In the genomic region with DNA sequence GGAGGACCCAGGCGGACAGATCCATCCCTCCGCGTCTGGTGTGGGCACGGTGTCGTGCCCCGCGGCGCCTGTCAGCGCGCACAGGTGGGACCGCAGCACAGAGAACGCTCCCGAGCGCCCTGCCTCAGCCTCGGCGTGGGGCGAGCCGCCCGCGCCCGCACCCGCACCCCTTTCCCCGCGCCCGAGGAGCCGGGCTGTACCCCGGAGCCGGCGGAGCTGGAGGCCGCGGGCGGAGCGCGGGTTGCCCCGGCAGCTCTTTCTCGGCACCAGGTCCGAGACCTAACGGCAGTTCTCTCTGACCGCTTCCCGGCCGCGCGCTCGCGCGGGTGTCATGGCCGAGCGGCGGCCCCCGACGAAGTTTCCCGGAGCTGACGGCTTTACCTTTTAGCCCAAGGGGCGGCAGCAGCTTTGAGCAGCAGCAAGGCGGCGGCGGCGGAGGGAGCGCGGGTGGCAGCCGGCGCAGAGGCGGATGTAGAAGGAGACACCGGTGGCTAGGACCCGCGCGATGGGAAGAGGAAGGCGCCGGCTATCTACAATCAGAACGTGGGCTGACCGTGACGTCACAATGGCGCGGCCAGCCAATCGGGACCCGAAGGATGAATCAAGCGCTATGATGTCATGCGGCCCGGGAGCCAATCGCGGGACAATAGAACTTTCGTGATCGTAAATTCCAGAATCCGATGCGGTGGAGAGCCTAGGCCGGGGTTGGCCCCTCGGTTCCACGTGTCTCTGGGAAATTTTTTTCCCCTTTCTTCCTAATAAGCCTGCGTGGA, we compare ENCODE assay signal across 1 cellular context.
TF ChIP-seq lines count a peak whose summit lies in the region.

A gene with protein sequence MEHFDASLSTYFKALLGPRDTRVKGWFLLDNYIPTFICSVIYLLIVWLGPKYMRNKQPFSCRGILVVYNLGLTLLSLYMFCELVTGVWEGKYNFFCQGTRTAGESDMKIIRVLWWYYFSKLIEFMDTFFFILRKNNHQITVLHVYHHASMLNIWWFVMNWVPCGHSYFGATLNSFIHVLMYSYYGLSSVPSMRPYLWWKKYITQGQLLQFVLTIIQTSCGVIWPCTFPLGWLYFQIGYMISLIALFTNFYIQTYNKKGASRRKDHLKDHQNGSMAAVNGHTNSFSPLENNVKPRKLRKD (minus strand): TSS at position 515 of the 773 bp plus-strand sequence. CDS start 53,251 bp downstream, outside the sequence.

TF ChIP-seq in HepG2, 621 proteins besides CTCF, POLR2A, EP300 and RAD21 (continued from another document and continues in another):
- TF ChIP-seq, protein P1, sequence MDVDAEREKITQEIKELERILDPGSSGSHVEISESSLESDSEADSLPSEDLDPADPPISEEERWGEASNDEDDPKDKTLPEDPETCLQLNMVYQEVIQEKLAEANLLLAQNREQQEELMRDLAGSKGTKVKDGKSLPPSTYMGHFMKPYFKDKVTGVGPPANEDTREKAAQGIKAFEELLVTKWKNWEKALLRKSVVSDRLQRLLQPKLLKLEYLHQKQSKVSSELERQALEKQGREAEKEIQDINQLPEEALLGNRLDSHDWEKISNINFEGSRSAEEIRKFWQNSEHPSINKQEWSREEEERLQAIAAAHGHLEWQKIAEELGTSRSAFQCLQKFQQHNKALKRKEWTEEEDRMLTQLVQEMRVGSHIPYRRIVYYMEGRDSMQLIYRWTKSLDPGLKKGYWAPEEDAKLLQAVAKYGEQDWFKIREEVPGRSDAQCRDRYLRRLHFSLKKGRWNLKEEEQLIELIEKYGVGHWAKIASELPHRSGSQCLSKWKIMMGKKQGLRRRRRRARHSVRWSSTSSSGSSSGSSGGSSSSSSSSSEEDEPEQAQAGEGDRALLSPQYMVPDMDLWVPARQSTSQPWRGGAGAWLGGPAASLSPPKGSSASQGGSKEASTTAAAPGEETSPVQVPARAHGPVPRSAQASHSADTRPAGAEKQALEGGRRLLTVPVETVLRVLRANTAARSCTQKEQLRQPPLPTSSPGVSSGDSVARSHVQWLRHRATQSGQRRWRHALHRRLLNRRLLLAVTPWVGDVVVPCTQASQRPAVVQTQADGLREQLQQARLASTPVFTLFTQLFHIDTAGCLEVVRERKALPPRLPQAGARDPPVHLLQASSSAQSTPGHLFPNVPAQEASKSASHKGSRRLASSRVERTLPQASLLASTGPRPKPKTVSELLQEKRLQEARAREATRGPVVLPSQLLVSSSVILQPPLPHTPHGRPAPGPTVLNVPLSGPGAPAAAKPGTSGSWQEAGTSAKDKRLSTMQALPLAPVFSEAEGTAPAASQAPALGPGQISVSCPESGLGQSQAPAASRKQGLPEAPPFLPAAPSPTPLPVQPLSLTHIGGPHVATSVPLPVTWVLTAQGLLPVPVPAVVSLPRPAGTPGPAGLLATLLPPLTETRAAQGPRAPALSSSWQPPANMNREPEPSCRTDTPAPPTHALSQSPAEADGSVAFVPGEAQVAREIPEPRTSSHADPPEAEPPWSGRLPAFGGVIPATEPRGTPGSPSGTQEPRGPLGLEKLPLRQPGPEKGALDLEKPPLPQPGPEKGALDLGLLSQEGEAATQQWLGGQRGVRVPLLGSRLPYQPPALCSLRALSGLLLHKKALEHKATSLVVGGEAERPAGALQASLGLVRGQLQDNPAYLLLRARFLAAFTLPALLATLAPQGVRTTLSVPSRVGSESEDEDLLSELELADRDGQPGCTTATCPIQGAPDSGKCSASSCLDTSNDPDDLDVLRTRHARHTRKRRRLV (CRISPR knock-in tag; IDR thresholded peaks at IDR 0.05): peak; percentile 79
- TF ChIP-seq, protein P2, sequence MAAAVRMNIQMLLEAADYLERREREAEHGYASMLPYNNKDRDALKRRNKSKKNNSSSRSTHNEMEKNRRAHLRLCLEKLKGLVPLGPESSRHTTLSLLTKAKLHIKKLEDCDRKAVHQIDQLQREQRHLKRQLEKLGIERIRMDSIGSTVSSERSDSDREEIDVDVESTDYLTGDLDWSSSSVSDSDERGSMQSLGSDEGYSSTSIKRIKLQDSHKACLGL (CRISPR knock-in tag; IDR thresholded peaks at IDR 0.05): no peak; the same call in 1 of the 2 replicates
- TF ChIP-seq ZNF224 (CRISPR knock-in tag; IDR thresholded peaks at IDR 0.05): peak; percentile 64
- peak; percentile 57; the same call in 1 of the 2 replicates for TF ChIP-seq PITX1 (CRISPR knock-in tag; IDR thresholded peaks at IDR 0.05)
- TF ChIP-seq ZNF615 (CRISPR knock-in tag; IDR thresholded peaks at IDR 0.05; ENCODE audit: borderline replicate concordance): no peak
- no peak for TF ChIP-seq ZNF569 (CRISPR knock-in tag; IDR thresholded peaks at IDR 0.05; ENCODE audit: borderline replicate concordance)
- no peak for TF ChIP-seq U2AF1 (optimal IDR thresholded peaks at IDR 0.05; ENCODE audit: low read depth, low read length)
- TF ChIP-seq, protein P3, sequence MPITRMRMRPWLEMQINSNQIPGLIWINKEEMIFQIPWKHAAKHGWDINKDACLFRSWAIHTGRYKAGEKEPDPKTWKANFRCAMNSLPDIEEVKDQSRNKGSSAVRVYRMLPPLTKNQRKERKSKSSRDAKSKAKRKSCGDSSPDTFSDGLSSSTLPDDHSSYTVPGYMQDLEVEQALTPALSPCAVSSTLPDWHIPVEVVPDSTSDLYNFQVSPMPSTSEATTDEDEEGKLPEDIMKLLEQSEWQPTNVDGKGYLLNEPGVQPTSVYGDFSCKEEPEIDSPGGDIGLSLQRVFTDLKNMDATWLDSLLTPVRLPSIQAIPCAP (CRISPR knock-in tag; IDR thresholded peaks at IDR 0.05; ENCODE audit: low read depth): 0 out of 2 replicates have a peak, but pooled peaks have one; percentile 66
- TF ChIP-seq, protein P4, sequence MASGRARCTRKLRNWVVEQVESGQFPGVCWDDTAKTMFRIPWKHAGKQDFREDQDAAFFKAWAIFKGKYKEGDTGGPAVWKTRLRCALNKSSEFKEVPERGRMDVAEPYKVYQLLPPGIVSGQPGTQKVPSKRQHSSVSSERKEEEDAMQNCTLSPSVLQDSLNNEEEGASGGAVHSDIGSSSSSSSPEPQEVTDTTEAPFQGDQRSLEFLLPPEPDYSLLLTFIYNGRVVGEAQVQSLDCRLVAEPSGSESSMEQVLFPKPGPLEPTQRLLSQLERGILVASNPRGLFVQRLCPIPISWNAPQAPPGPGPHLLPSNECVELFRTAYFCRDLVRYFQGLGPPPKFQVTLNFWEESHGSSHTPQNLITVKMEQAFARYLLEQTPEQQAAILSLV (CRISPR knock-in tag; IDR thresholded peaks at IDR 0.05; ENCODE audit: borderline replicate concordance): no peak
- TF ChIP-seq ZNF354B (CRISPR knock-in tag; IDR thresholded peaks at IDR 0.05): no peak
- TF ChIP-seq, protein P5, sequence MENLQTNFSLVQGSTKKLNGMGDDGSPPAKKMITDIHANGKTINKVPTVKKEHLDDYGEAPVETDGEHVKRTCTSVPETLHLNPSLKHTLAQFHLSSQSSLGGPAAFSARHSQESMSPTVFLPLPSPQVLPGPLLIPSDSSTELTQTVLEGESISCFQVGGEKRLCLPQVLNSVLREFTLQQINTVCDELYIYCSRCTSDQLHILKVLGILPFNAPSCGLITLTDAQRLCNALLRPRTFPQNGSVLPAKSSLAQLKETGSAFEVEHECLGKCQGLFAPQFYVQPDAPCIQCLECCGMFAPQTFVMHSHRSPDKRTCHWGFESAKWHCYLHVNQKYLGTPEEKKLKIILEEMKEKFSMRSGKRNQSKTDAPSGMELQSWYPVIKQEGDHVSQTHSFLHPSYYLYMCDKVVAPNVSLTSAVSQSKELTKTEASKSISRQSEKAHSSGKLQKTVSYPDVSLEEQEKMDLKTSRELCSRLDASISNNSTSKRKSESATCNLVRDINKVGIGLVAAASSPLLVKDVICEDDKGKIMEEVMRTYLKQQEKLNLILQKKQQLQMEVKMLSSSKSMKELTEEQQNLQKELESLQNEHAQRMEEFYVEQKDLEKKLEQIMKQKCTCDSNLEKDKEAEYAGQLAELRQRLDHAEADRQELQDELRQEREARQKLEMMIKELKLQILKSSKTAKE (CRISPR knock-in tag; IDR thresholded peaks at IDR 0.05; ENCODE audit: borderline replicate concordance): no peak
- no peak for TF ChIP-seq ATRX (CRISPR knock-in tag; IDR thresholded peaks at IDR 0.05; ENCODE audit: borderline replicate concordance)
- 0 out of 2 replicates have a peak, but pooled peaks have one; percentile 58 for TF ChIP-seq XBP1 (CRISPR knock-in tag; IDR thresholded peaks at IDR 0.05)
- peak; percentile 27; the same call in 1 of the 2 replicates for TF ChIP-seq POLR2AphosphoS5 (IDR thresholded peaks at IDR 0.05; ENCODE audit: low read depth, low read length)
- TF ChIP-seq ZNF605 (CRISPR knock-in tag; IDR thresholded peaks at IDR 0.05): peak; percentile 64; the same call in 1 of the 2 replicates
- TF ChIP-seq, protein P6, sequence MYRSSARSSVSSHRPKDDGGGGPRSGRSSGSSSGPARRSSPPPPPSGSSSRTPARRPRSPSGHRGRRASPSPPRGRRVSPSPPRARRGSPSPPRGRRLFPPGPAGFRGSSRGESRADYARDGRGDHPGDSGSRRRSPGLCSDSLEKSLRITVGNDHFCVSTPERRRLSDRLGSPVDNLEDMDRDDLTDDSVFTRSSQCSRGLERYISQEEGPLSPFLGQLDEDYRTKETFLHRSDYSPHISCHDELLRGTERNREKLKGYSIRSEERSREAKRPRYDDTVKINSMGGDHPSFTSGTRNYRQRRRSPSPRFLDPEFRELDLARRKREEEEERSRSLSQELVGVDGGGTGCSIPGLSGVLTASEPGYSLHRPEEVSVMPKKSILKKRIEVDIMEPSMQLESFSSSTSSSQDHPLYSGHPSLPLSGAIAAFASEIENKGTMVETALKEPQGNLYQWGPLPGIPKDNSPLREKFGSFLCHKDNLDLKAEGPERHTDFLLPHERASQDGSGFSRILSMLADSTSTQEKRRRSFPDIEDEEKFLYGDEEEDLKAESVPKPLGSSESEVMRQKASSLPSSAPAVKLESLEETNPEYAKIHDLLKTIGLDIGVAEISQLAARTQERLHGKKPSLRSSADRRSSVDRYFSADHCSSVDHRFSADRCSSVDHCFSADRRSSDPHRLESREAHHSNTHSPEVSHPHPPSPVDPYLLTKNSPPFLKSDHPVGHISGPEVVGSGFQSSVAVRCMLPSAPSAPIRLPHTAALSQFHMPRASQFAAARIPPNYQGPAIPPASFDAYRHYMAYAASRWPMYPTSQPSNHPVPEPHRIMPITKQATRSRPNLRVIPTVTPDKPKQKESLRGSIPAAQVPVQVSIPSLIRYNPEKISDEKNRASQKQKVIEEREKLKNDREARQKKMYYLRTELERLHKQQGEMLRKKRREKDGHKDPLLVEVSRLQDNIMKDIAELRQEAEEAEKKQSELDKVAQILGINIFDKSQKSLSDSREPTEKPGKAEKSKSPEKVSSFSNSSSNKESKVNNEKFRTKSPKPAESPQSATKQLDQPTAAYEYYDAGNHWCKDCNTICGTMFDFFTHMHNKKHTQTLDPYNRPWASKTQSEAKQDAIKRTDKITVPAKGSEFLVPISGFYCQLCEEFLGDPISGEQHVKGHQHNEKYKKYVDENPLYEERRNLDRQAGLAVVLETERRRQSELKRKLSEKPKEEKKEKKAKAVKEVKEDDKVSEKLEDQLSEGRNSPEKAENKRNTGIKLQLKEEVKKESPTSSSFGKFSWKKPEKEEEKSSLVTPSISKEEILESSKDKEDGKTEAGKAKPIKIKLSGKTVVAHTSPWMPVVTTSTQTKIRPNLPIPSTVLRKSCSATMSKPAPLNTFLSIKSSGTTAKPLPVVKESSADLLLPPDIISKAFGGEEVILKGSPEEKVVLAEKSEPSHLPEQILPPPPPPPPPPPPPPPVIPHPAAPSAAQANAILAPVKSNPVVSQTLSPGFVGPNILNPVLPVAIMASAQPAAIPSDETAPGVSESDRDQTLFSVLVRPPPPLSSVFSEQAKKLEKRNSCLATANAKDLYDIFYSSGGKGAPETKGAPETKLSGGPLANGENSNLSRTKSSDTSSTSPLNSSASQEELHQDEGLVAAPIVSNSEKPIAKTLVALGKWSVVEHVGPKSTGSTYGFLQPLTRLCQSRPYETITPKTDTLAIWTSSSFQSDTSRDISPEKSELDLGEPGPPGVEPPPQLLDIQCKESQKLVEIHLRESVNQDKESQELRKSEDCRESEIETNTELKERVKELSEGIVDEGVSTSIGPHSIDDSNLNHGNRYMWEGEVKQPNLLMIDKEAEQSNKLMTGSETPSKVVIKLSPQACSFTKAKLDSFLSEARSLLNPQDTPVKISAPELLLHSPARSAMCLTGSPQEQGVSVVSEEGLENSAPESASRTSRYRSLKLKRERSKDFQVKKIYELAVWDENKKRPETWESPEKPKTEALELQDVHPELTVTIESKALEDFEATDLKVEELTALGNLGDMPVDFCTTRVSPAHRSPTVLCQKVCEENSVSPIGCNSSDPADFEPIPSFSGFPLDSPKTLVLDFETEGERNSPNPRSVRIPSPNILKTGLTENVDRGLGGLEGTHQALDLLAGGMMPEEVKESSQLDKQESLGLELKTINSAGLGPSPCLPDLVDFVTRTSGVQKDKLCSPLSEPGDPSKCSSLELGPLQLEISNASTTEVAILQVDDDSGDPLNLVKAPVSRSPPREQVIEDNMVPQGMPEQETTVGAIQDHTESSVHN (CRISPR knock-in tag; IDR thresholded peaks at IDR 0.05): peak; percentile 87; the same call in 1 of the 2 replicates
- peak; percentile 69; the same call in 1 of the 2 replicates for TF ChIP-seq ZBTB38 (CRISPR knock-in tag; IDR thresholded peaks at IDR 0.05)
- TF ChIP-seq, protein P7, sequence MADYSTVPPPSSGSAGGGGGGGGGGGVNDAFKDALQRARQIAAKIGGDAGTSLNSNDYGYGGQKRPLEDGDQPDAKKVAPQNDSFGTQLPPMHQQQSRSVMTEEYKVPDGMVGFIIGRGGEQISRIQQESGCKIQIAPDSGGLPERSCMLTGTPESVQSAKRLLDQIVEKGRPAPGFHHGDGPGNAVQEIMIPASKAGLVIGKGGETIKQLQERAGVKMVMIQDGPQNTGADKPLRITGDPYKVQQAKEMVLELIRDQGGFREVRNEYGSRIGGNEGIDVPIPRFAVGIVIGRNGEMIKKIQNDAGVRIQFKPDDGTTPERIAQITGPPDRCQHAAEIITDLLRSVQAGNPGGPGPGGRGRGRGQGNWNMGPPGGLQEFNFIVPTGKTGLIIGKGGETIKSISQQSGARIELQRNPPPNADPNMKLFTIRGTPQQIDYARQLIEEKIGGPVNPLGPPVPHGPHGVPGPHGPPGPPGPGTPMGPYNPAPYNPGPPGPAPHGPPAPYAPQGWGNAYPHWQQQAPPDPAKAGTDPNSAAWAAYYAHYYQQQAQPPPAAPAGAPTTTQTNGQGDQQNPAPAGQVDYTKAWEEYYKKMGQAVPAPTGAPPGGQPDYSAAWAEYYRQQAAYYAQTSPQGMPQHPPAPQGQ (CRISPR knock-in tag; IDR thresholded peaks at IDR 0.05; ENCODE audit: borderline replicate concordance): no peak
- TF ChIP-seq, protein P8, sequence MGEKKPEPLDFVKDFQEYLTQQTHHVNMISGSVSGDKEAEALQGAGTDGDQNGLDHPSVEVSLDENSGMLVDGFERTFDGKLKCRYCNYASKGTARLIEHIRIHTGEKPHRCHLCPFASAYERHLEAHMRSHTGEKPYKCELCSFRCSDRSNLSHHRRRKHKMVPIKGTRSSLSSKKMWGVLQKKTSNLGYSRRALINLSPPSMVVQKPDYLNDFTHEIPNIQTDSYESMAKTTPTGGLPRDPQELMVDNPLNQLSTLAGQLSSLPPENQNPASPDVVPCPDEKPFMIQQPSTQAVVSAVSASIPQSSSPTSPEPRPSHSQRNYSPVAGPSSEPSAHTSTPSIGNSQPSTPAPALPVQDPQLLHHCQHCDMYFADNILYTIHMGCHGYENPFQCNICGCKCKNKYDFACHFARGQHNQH (CRISPR knock-in tag; IDR thresholded peaks at IDR 0.05): peak; percentile 26
